In the genomic region with DNA sequence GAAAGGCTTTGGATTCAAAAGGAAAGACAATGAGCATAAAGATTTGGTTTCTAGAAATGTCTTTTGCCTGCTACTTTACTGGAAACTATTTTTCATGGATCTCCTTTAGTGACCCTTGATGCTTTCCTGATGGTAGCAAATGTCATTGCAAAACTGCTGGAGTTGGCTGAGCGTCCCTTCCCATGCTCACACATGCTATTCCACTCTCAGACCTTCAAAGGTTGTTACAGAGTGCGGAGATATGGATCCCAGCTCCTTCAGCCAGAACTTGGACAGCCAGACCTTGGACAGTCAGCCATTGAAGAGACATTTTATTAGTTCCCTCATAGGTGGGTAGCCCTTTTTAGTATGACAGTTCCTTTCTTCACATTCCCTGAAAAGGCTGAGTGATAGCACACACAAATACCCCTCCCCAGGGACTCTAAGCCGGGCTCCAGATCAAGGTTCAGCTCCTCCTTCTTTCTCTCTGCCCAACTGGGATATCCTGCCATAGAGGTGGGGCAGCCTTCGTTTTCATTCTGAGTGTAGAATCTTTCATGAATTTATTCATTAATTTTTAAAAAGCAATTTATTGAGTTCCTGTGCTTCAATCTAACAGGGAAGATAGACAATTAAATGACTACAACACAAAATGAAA, we compare ENCODE assay signal across 2 cellular contexts.
A peak's percentile ranks its signal among the peaks of the same experiment; 100 is the strongest.
TF ChIP-seq lines count a peak whose summit lies in the region.

No MANE protein-coding gene starts in this region.

TF ChIP-seq in HepG2, 621 proteins besides CTCF, POLR2A, EP300 and RAD21 (continued from another document and continues in another):
- TF ChIP-seq ZNF644 (CRISPR knock-in tag; IDR thresholded peaks at IDR 0.05; ENCODE audit: low read depth) (0 out of 2 replicates have a peak, but pooled peaks have one; percentile 6), REXO4 (CRISPR knock-in tag; IDR thresholded peaks at IDR 0.05; ENCODE audit: borderline replicate concordance) (no peak), ARNT (IDR thresholded peaks at IDR 0.05) (no peak), FOXK2 (IDR thresholded peaks at IDR 0.05) (no peak), ZMAT3 (CRISPR knock-in tag; conservative IDR thresholded peaks at IDR 0.05) (no peak), SAP130 (CRISPR knock-in tag; IDR thresholded peaks at IDR 0.05; ENCODE audit: low read depth) (0 out of 2 replicates have a peak, but pooled peaks have one; percentile 10), ZFP1 (CRISPR knock-in tag; IDR thresholded peaks at IDR 0.05) (no peak), ZNF230 (CRISPR knock-in tag; IDR thresholded peaks at IDR 0.05) (no peak), GATAD2A (CRISPR knock-in tag; IDR thresholded peaks at IDR 0.05) (peak; percentile 37; the same call in 1 of the 2 replicates), HMG20A (CRISPR knock-in tag; IDR thresholded peaks at IDR 0.05; ENCODE audit: borderline replicate concordance) (peak; percentile 10; the same call in 1 of the 2 replicates), ZNF34 (CRISPR knock-in tag; IDR thresholded peaks at IDR 0.05; ENCODE audit: borderline replicate concordance) (no peak), ZBTB21 (CRISPR knock-in tag; IDR thresholded peaks at IDR 0.05) (no peak), ZFP62 (CRISPR knock-in tag; IDR thresholded peaks at IDR 0.05) (no peak), RAD51 (IDR thresholded peaks at IDR 0.05; ENCODE audit: borderline replicate concordance) (no peak), NPAS2 (CRISPR knock-in tag; IDR thresholded peaks at IDR 0.05; ENCODE audit: borderline replicate concordance) (no peak), SMC3 (IDR thresholded peaks at IDR 0.05; ENCODE audit: low read length) (no peak), CENPX (CRISPR knock-in tag; IDR thresholded peaks at IDR 0.05) (no peak), ZNF3 (CRISPR knock-in tag; IDR thresholded peaks at IDR 0.05) (0 out of 2 replicates have a peak, but pooled peaks have one; percentile 27), GPN1 (CRISPR knock-in tag; IDR thresholded peaks at IDR 0.05; ENCODE audit: borderline replicate concordance) (no peak)
- TF ChIP-seq, protein P1, sequence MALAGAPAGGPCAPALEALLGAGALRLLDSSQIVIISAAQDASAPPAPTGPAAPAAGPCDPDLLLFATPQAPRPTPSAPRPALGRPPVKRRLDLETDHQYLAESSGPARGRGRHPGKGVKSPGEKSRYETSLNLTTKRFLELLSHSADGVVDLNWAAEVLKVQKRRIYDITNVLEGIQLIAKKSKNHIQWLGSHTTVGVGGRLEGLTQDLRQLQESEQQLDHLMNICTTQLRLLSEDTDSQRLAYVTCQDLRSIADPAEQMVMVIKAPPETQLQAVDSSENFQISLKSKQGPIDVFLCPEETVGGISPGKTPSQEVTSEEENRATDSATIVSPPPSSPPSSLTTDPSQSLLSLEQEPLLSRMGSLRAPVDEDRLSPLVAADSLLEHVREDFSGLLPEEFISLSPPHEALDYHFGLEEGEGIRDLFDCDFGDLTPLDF (CRISPR knock-in tag; IDR thresholded peaks at IDR 0.05) = no peak
- TF ChIP-seq, protein P2, sequence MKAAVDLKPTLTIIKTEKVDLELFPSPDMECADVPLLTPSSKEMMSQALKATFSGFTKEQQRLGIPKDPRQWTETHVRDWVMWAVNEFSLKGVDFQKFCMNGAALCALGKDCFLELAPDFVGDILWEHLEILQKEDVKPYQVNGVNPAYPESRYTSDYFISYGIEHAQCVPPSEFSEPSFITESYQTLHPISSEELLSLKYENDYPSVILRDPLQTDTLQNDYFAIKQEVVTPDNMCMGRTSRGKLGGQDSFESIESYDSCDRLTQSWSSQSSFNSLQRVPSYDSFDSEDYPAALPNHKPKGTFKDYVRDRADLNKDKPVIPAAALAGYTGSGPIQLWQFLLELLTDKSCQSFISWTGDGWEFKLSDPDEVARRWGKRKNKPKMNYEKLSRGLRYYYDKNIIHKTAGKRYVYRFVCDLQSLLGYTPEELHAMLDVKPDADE (CRISPR knock-in tag; IDR thresholded peaks at IDR 0.05) = no peak
- TF ChIP-seq, protein P3, sequence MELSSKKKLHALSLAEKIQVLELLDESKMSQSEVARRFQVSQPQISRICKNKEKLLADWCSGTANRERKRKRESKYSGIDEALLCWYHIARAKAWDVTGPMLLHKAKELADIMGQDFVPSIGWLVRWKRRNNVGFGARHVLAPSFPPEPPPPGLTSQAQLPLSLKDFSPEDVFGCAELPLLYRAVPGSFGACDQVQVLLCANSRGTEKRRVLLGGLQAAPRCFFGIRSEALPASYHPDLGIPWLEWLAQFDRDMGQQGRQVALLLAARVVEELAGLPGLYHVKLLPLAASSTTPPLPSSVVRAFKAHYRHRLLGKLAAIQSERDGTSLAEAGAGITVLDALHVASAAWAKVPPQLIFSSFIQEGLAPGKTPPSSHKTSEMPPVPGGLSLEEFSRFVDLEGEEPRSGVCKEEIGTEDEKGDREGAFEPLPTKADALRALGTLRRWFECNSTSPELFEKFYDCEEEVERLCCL (CRISPR knock-in tag; IDR thresholded peaks at IDR 0.05; ENCODE audit: borderline replicate concordance) = no peak
- TF ChIP-seq, protein P4, sequence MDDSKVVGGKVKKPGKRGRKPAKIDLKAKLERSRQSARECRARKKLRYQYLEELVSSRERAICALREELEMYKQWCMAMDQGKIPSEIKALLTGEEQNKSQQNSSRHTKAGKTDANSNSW (CRISPR knock-in tag; IDR thresholded peaks at IDR 0.05; ENCODE audit: borderline replicate concordance) = no peak
- TF ChIP-seq, protein P5, sequence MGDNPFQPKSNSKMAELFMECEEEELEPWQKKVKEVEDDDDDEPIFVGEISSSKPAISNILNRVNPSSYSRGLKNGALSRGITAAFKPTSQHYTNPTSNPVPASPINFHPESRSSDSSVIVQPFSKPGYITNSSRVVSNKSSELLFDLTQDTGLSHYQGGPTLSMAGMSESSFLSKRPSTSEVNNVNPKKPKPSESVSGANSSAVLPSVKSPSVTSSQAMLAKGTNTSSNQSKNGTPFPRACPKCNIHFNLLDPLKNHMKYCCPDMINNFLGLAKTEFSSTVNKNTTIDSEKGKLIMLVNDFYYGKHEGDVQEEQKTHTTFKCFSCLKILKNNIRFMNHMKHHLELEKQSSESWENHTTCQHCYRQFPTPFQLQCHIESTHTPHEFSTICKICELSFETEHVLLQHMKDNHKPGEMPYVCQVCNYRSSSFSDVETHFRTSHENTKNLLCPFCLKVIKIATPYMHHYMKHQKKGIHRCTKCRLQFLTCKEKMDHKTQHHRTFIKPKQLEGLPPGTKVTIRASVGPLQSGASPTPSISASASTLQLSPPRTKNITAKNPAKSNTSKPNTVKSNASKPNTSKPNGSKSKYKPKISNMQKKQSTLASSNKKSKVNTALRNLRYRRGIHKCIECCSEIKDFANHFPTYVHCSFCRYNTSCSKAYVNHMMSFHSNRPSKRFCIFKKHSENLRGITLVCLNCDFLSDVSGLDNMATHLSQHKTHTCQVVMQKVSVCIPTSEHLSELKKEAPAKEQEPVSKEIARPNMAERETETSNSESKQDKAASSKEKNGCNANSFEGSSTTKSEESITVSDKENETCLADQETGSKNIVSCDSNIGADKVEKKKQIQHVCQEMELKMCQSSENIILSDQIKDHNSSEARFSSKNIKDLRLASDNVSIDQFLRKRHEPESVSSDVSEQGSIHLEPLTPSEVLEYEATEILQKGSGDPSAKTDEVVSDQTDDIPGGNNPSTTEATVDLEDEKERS (CRISPR knock-in tag; IDR thresholded peaks at IDR 0.05) = no peak

TF ChIP-seq in GM23338, 12 proteins besides CTCF, POLR2A, EP300 and RAD21 (continued from another document):
- TF ChIP-seq CREB1 (CRISPR knock-in tag; IDR thresholded peaks at IDR 0.05; ENCODE audit: low read depth) = no peak
- TF ChIP-seq POLR2AphosphoS5 (IDR thresholded peaks at IDR 0.05; ENCODE audit: low read depth) = no peak
- TF ChIP-seq, protein P6, sequence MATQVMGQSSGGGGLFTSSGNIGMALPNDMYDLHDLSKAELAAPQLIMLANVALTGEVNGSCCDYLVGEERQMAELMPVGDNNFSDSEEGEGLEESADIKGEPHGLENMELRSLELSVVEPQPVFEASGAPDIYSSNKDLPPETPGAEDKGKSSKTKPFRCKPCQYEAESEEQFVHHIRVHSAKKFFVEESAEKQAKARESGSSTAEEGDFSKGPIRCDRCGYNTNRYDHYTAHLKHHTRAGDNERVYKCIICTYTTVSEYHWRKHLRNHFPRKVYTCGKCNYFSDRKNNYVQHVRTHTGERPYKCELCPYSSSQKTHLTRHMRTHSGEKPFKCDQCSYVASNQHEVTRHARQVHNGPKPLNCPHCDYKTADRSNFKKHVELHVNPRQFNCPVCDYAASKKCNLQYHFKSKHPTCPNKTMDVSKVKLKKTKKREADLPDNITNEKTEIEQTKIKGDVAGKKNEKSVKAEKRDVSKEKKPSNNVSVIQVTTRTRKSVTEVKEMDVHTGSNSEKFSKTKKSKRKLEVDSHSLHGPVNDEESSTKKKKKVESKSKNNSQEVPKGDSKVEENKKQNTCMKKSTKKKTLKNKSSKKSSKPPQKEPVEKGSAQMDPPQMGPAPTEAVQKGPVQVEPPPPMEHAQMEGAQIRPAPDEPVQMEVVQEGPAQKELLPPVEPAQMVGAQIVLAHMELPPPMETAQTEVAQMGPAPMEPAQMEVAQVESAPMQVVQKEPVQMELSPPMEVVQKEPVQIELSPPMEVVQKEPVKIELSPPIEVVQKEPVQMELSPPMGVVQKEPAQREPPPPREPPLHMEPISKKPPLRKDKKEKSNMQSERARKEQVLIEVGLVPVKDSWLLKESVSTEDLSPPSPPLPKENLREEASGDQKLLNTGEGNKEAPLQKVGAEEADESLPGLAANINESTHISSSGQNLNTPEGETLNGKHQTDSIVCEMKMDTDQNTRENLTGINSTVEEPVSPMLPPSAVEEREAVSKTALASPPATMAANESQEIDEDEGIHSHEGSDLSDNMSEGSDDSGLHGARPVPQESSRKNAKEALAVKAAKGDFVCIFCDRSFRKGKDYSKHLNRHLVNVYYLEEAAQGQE (IDR thresholded peaks at IDR 0.05; ENCODE audit: unreplicated experiment) = no peak
- no peak for TF ChIP-seq EZH2 (IDR thresholded peaks at IDR 0.05; ENCODE audit: low read depth, unreplicated experiment)
- TF ChIP-seq JUNB (IDR thresholded peaks at IDR 0.05; ENCODE audit: unreplicated experiment) = no peak
